Comparison of ENCODE assay signal across 20 cellular contexts in genomic region chr7:39446546-39446945, GRCh38.
DNase-seq lines count a peak whose midpoint lies in the region; ATAC-seq and TF ChIP-seq lines count a peak whose summit lies in the region.
"Had no signal": no experiment of that assay in that cellular context is flagged by ENCODE, and none has a peak within 500 bp of the region (broad histone marks: within the 10 kb centered on the region; RNA-seq: fewer than 3 reads in every experiment).

No MANE protein-coding gene starts in this region.

- in situ Hi-C loops in SK-MEL-5 (cut with HindIII; ENCODE audit: low pct_unique_long_range_greater_than_20kb, low sequenced_read_pairs) = no loop called here

- no peaks in the 10 kb centered on the region for H3K27me3 ChIP-seq in neural progenitor cell
- H3K27me3 ChIP-seq: MG63 had no signal

- H2AFZ ChIP-seq in neural progenitor cell (replicated peaks) = peak overlapping the region; percentile 27

- peaks cover under 1% of the 10 kb centered on the region for H3K4me1 Mint-ChIP-seq in neural progenitor cell
- no peaks in the 10 kb centered on the region for H3K4me1 Mint-ChIP-seq in stimulated activated naive CD8-positive, alpha-beta T cell treated with anti-CD3 and anti-CD28 coated beads, Interleukin-15, amount 100 ng/mL, for 72 hours
- H3K4me1 Mint-ChIP-seq: CD4-positive, CD25-positive, alpha-beta regulatory T cell had no signal

- H3K4me3 ChIP-seq in neural progenitor cell = no peak overlapping the region
- H3K4me3 ChIP-seq: K562, MG63 had no signal

- H3K79me2 ChIP-seq in neural progenitor cell (ENCODE audit: low read depth) = no peaks in the 10 kb centered on the region

- no peak overlapping the region for H3K9ac ChIP-seq in neural progenitor cell

- H3K27ac ChIP-seq in neural progenitor cell = no peak overlapping the region

- H3K9me3 Mint-ChIP-seq in neural progenitor cell = no peaks in the 10 kb centered on the region
- H3K9me3 Mint-ChIP-seq in stimulated activated naive CD8-positive, alpha-beta T cell treated with anti-CD3 and anti-CD28 coated beads, Interleukin-15, amount 100 ng/mL, for 72 hours = no peaks in the 10 kb centered on the region
- H3K9me3 Mint-ChIP-seq: HFFc6 had no signal

- no peaks in the 10 kb centered on the region for H3K36me3 Mint-ChIP-seq in neural progenitor cell
- H3K36me3 Mint-ChIP-seq: CD4-positive, CD25-positive, alpha-beta regulatory T cell had no signal

- no peak overlapping the region for H3K4me2 ChIP-seq in neural progenitor cell

- DNase-seq in SK-MEL-5 (ENCODE audit: low read depth, low spot score) = peak; percentile 16
- DNase-seq in inferior parietal cortex (ENCODE audit: extremely low spot score) = peak; percentile 49
- no peak for DNase-seq in neural progenitor cell (ENCODE audit: low spot score)
- no peak for DNase-seq in NCI-H146 treated with DMSO at 0.1 percent for 48 hours (lab: John Stamatoyannopoulos, UW; ENCODE audit: unreplicated experiment)
- DNase-seq in NCI-H2227 treated with DMSO at 0.1 percent for 48 hours (lab: John Stamatoyannopoulos, UW) = no peak
- no peak for DNase-seq in stimulated activated naive CD8-positive, alpha-beta T cell treated with anti-CD3 and anti-CD28 coated beads, Interleukin-15, amount 100 ng/mL, for 72 hours
- DNase-seq: CD4-positive, CD25-positive, alpha-beta regulatory T cell; COR-L47; DMS79; H7; HFFc6; MG63; NCI-H1417; NCI-H187; NCI-H446 treated with DMSO at 0.1 percent for 48 hours; NCI-H69; SIG-M5 had no signal

- H3K4me1 ChIP-seq in neural progenitor cell = peaks cover 7% of the 10 kb centered on the region

- no peak overlapping the region for H3K4me3 Mint-ChIP-seq in neural progenitor cell
- no peak overlapping the region for H3K4me3 Mint-ChIP-seq in stimulated activated naive CD8-positive, alpha-beta T cell treated with anti-CD3 and anti-CD28 coated beads, Interleukin-15, amount 100 ng/mL, for 72 hours
- H3K4me3 Mint-ChIP-seq: CD4-positive, CD25-positive, alpha-beta regulatory T cell; HFFc6 had no signal

- no peaks in the 10 kb centered on the region for H3K9me3 ChIP-seq in neural progenitor cell (ENCODE audit: low read depth)
- H3K9me3 ChIP-seq: MG63 had no signal

- H3F3A ChIP-seq in neural progenitor cell (ENCODE audit: low read depth) = no peaks in the 10 kb centered on the region

- no peak for ATAC-seq in HG03571 (IDR thresholded peaks at IDR 0.05; ENCODE audit: unreplicated experiment)
- no peak for ATAC-seq in stimulated activated naive CD8-positive, alpha-beta T cell treated with anti-CD3 and anti-CD28 coated beads, Interleukin-15, amount 100 ng/mL, for 72 hours
- ATAC-seq: HepG2, K562 had no signal

- no peaks in the 10 kb centered on the region for H4K20me1 ChIP-seq in neural progenitor cell (ENCODE audit: low read depth)

- peaks cover 3% of the 10 kb centered on the region for H3K27me3 Mint-ChIP-seq in neural progenitor cell (ENCODE audit: insufficient read depth, low read depth)
- peaks cover 18% of the 10 kb centered on the region for H3K27me3 Mint-ChIP-seq in stimulated activated naive CD8-positive, alpha-beta T cell treated with anti-CD3 and anti-CD28 coated beads, Interleukin-15, amount 100 ng/mL, for 72 hours

- H3K27ac Mint-ChIP-seq in neural progenitor cell = no peak overlapping the region
- H3K27ac Mint-ChIP-seq in stimulated activated naive CD8-positive, alpha-beta T cell treated with anti-CD3 and anti-CD28 coated beads, Interleukin-15, amount 100 ng/mL, for 72 hours = no peak overlapping the region
- H3K27ac Mint-ChIP-seq: CD4-positive, CD25-positive, alpha-beta regulatory T cell; HFFc6 had no signal

- H3K36me3 ChIP-seq in neural progenitor cell = no peaks in the 10 kb centered on the region
- H3K36me3 ChIP-seq: MG63 had no signal

- TF ChIP-seq CTCF in neural progenitor cell (IDR thresholded peaks at IDR 0.05) = no peak

Comparison
In these comparisons a context has a peak if more than half of its experiments do, and no peak if none do; other contexts are left out.
1. DNase-seq: peak in SK-MEL-5 (single experiment) and inferior parietal cortex (single experiment); none in neural progenitor cell (single experiment), NCI-H146 treated with DMSO at 0.1 percent for 48 hours (single experiment), NCI-H2227 treated with DMSO at 0.1 percent for 48 hours (single experiment) and stimulated activated naive CD8-positive, alpha-beta T cell treated with anti-CD3 and anti-CD28 coated beads, Interleukin-15, amount 100 ng/mL, for 72 hours (0 of 2).